ENCODE assay signal across 2 cellular contexts in genomic region chr19:41926028-41926860, GRCh38.
TF ChIP-seq lines count a peak whose summit lies in the region.

No MANE protein-coding gene starts in this region.

TF ChIP-seq in HepG2, 621 proteins besides CTCF, POLR2A, EP300 and RAD21:
- TF ChIP-seq ZEB1 (IDR thresholded peaks at IDR 0.05; ENCODE audit: insufficient replicate concordance, low read depth) = peak; percentile 80
- TF ChIP-seq STAG1 (CRISPR knock-in tag; IDR thresholded peaks at IDR 0.05) = no peak
- TF ChIP-seq CHD4 (IDR thresholded peaks at IDR 0.05; ENCODE audit: borderline replicate concordance, low read length) = no peak

TF ChIP-seq in endothelial cell of umbilical vein, 7 proteins besides CTCF, POLR2A, EP300 and RAD21:
- TF ChIP-seq FOS (IDR thresholded peaks at IDR 0.05; ENCODE audit: borderline replicate concordance, insufficient read depth, low read length) (no peak), EZH2 (IDR thresholded peaks at IDR 0.05; ENCODE audit: borderline replicate concordance, low read depth, low read length, severe bottlenecking) (peak; percentile 27)
